Comparison of ENCODE assay signal across 1 cellular context in genomic region chr1:203273206-203273868, GRCh38.
A peak's percentile ranks its signal among the peaks of the same experiment; 100 is the strongest.
TF ChIP-seq lines count a peak whose summit lies in the region.

No MANE protein-coding gene starts in this region.

TF ChIP-seq in K562, 482 proteins besides CTCF, POLR2A, EP300 and RAD21 (continued from another document and continues in another):
- TF ChIP-seq REST (CRISPR knock-in tag; IDR thresholded peaks at IDR 0.05; ENCODE audit: low read depth): no peak
- no peak for TF ChIP-seq PHB2 (IDR thresholded peaks at IDR 0.05; ENCODE audit: low read depth)
- no peak for TF ChIP-seq PREB (CRISPR knock-in tag; IDR thresholded peaks at IDR 0.05)
- no peak for TF ChIP-seq ILF3 (IDR thresholded peaks at IDR 0.05; ENCODE audit: borderline replicate concordance)
- TF ChIP-seq TCF7L2 (IDR thresholded peaks at IDR 0.05; ENCODE audit: low read depth, low read length): no peak
- TF ChIP-seq TRIM28 (IDR thresholded peaks at IDR 0.05): peak; percentile 75; the same call in 1 of the 2 replicates
- no peak for TF ChIP-seq CEBPB (tag; IDR thresholded peaks at IDR 0.05)
- TF ChIP-seq TAF7 (tag; IDR thresholded peaks at IDR 0.05): no peak
- TF ChIP-seq RNF2 (IDR thresholded peaks at IDR 0.05): no peak
- TF ChIP-seq GTF2E2 (tag; IDR thresholded peaks at IDR 0.05): no peak
- TF ChIP-seq ARNT (IDR thresholded peaks at IDR 0.05): peak in 1 of 2 experiments; percentile 56; a peak in 1 of 4 replicates
- TF ChIP-seq TOE1 (IDR thresholded peaks at IDR 0.05; ENCODE audit: borderline replicate concordance): peak; percentile 71
- TF ChIP-seq TOE1 (CRISPR knock-in tag; IDR thresholded peaks at IDR 0.05; ENCODE audit: borderline replicate concordance, low read depth): no peak
- no peak for TF ChIP-seq ZNF224 (CRISPR knock-in tag; IDR thresholded peaks at IDR 0.05)
- no peak for TF ChIP-seq PRPF4 (IDR thresholded peaks at IDR 0.05; ENCODE audit: insufficient read depth, low read depth, low read length, poor library complexity, severe bottlenecking)
- TF ChIP-seq RFX1 (IDR thresholded peaks at IDR 0.05): no peak
- TF ChIP-seq SIRT6 (IDR thresholded peaks at IDR 0.05; ENCODE audit: low read depth, low read length): no peak
- peak in 1 of 2 experiments; percentile 47; a peak in 1 of 4 replicates for TF ChIP-seq RCOR1 (IDR thresholded peaks at IDR 0.05; ENCODE audit: borderline replicate concordance in 1 of 2, low read depth in 2 of 2, low read length in 2 of 2)
- peak; percentile 89 for TF ChIP-seq CTBP1 (IDR thresholded peaks at IDR 0.05; ENCODE audit: borderline replicate concordance)
- no peak for TF ChIP-seq ZNF707 (CRISPR knock-in tag; conservative IDR thresholded peaks at IDR 0.05)
- TF ChIP-seq ZNF561 (CRISPR knock-in tag; conservative IDR thresholded peaks at IDR 0.05): no peak
- no peak for TF ChIP-seq MEIS2 (IDR thresholded peaks at IDR 0.05; ENCODE audit: partially characterized antibody)
- TF ChIP-seq XRCC3 (IDR thresholded peaks at IDR 0.05): no peak
- no peak for TF ChIP-seq ZNF655 (CRISPR knock-in tag; IDR thresholded peaks at IDR 0.05)
- TF ChIP-seq NR2C2 (CRISPR knock-in tag; IDR thresholded peaks at IDR 0.05): no peak
- no peak; the same call in 1 of the 2 replicates for TF ChIP-seq NR2C2 (tag; IDR thresholded peaks at IDR 0.05)
- TF ChIP-seq RBM25 (IDR thresholded peaks at IDR 0.05; ENCODE audit: low read depth, low read length, severe bottlenecking): no peak
- no peak for TF ChIP-seq PBX2 (CRISPR knock-in tag; IDR thresholded peaks at IDR 0.05; ENCODE audit: low read depth)
- no peak for TF ChIP-seq PBX2 (tag; conservative IDR thresholded peaks at IDR 0.05; ENCODE audit: low read depth)
- no peak for TF ChIP-seq DMBX1 (CRISPR knock-in tag; IDR thresholded peaks at IDR 0.05; ENCODE audit: borderline replicate concordance)
- no peak for TF ChIP-seq CEBPG (CRISPR knock-in tag; IDR thresholded peaks at IDR 0.05)
- no peak for TF ChIP-seq CEBPG (tag; conservative IDR thresholded peaks at IDR 0.05 in 1 of 2, IDR thresholded peaks at IDR 0.05 in 1 of 2)
- no peak for TF ChIP-seq TAF9B (IDR thresholded peaks at IDR 0.05; ENCODE audit: partially characterized antibody)
- no peak for TF ChIP-seq ZNF134 (CRISPR knock-in tag; conservative IDR thresholded peaks at IDR 0.05)
- no peak for TF ChIP-seq SUPT5H (IDR thresholded peaks at IDR 0.05)
- TF ChIP-seq POLR2AphosphoS5 (IDR thresholded peaks at IDR 0.05; ENCODE audit: control insufficient read depth, insufficient read depth, low read depth, low read length): no peak
- TF ChIP-seq ZNF780A (CRISPR knock-in tag; IDR thresholded peaks at IDR 0.05): no peak
- TF ChIP-seq ZMIZ1 (IDR thresholded peaks at IDR 0.05; ENCODE audit: low read depth in 2 of 2, low read length in 2 of 2): peak in 1 of 2 experiments; percentile 53; a peak in 1 of 4 replicates
- no peak for TF ChIP-seq SRSF7 (optimal IDR thresholded peaks at IDR 0.05; ENCODE audit: low read depth, low read length)
- TF ChIP-seq C11orf30 (IDR thresholded peaks at IDR 0.05; ENCODE audit: low read depth): peak; percentile 89
- no peak for TF ChIP-seq U2AF2 (optimal IDR thresholded peaks at IDR 0.05; ENCODE audit: low read depth, low read length)
- no peak for TF ChIP-seq ZNF76 (CRISPR knock-in tag; IDR thresholded peaks at IDR 0.05; ENCODE audit: borderline replicate concordance)
- 0 out of 2 replicates have a peak, but pooled peaks have one; percentile 15 for TF ChIP-seq MITF (IDR thresholded peaks at IDR 0.05)
- peak; percentile 42; the same call in 1 of the 2 replicates for TF ChIP-seq FOSL1 (tag; conservative IDR thresholded peaks at IDR 0.05)
- TF ChIP-seq BRCA1 (IDR thresholded peaks at IDR 0.05): no peak
- TF ChIP-seq BRCA1 (CRISPR knock-in tag; IDR thresholded peaks at IDR 0.05): no peak
- TF ChIP-seq HMG20A (CRISPR knock-in tag; conservative IDR thresholded peaks at IDR 0.05): no peak
- no peak for TF ChIP-seq CSDE1 (IDR thresholded peaks at IDR 0.05)
- peak; percentile 55 for TF ChIP-seq HMGN3 (IDR thresholded peaks at IDR 0.05; ENCODE audit: borderline replicate concordance, extremely low read depth, insufficient read length, low read depth, low read length)
- TF ChIP-seq ZNF12 (CRISPR knock-in tag; IDR thresholded peaks at IDR 0.05): no peak
- TF ChIP-seq BACH1 (tag; IDR thresholded peaks at IDR 0.05): no peak
- no peak for TF ChIP-seq ZNF124 (CRISPR knock-in tag; IDR thresholded peaks at IDR 0.05)
- no peak for TF ChIP-seq ZBTB12 (CRISPR knock-in tag; IDR thresholded peaks at IDR 0.05)
- TF ChIP-seq SFPQ (IDR thresholded peaks at IDR 0.05; ENCODE audit: low read depth, low read length): no peak
- TF ChIP-seq ZKSCAN8 (CRISPR knock-in tag; IDR thresholded peaks at IDR 0.05): no peak
- peak; percentile 99 for TF ChIP-seq STAG1 (CRISPR knock-in tag; IDR thresholded peaks at IDR 0.05; ENCODE audit: borderline replicate concordance)
